ENCODE assay signal across 8 cellular contexts in the genomic region with DNA sequence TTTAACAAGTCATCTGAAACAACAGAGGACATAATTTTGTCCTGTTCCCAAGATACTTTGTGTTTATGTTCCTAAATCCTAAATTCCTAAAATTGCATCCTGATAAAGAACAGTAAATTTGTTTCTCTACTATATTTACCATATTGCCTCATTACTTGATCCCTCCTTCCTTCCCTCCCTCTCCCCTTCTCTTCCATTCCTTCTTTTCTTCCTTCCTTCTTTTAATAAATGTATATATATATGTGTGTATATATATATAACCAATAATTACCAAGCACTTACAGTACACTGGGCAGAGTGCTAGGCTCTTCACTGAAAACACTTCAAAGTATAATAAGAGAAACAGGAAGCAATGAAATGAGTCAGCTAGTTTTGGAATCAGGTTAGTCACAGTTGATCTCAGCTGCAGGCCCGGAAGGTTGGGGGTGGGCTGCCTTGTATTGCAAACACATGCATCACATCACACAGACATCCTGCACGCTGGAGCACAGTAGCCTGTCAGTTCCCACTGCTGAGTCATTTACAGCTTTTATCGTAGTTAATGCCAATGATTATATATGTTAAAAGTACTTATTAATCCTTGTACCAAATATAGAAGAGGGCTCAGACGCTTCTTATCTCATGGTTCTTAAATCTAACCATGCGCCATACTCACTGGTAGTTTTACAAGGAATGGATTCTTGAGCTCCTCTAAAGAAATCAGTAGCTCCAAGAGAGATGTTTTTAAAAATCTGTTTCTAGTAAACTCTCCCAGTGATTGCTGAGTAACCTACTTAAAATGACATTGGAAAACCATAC.
A peak's percentile ranks its signal among the peaks of the same experiment; 100 is the strongest.
DNase-seq lines count a peak whose midpoint lies in the region; ATAC-seq lines count a peak whose summit lies in the region.

No MANE protein-coding gene starts in this region.

- no peaks in the 10 kb centered on the region for H3K9me3 ChIP-seq in NT2/D1 (ENCODE audit: insufficient read depth, low read length)

- ATAC-seq in GM19463 (IDR thresholded peaks at IDR 0.05; ENCODE audit: unreplicated experiment) (peak; percentile 83), HG03521 (IDR thresholded peaks at IDR 0.05; ENCODE audit: unreplicated experiment) (peak; percentile 90)

- H3K36me3 ChIP-seq in NT2/D1 (ENCODE audit: insufficient read depth, insufficient read length, low read length), result no peaks in the 10 kb centered on the region

- DNase-seq in DMS79 treated with DMSO at 0.1 percent for 48 hours (lab: John Stamatoyannopoulos, UW) (peak; percentile 77), NT2/D1 (ENCODE audit: low read depth, low spot score) (peak; percentile 46), activated T-cell treated with anti-CD3 and anti-CD28 coated beads for 48 hours (ENCODE audit: low read depth) (peak; percentile 39), iPS DF 19.7 (ENCODE audit: low read depth, low spot score) (peak; percentile 57), NCI-H1048 (lab: John Stamatoyannopoulos, UW) (no peak)
- DNase-seq in stimulated activated CD4-positive, alpha-beta T cell treated with anti-CD3 and anti-CD28 coated beads, TNF-alpha, amount 100 ng/mL, for 24 hours (ENCODE audit: low read depth in 3 of 3), result peak in 2 of 3 experiments; percentile 10 to 44

- no peaks in the 10 kb centered on the region for H3K4me1 ChIP-seq in NT2/D1 (ENCODE audit: insufficient read depth, insufficient read length)

- H3K27me3 ChIP-seq in NT2/D1 (ENCODE audit: insufficient read depth, insufficient read length), result no peaks in the 10 kb centered on the region

- H3K4me3 ChIP-seq in NT2/D1 (ENCODE audit: insufficient read length, low read depth), result no peak overlapping the region

- H3K9ac ChIP-seq in NT2/D1 (ENCODE audit: insufficient read length, low read depth), result no peak overlapping the region
